Comparison of ENCODE assay signal across 40 cellular contexts in genomic region chr7:151958036-151959010, GRCh38. TPM values are rescaled to one million over a fixed set of nuclear protein-coding genes. Genes with fewer than 3 reads are reported as not detected.
"Had no signal": no experiment of that assay in that cellular context is flagged by ENCODE, and none has a peak within 500 bp of the region (broad histone marks: within the 10 kb centered on the region; RNA-seq: fewer than 3 reads in every experiment).

No MANE protein-coding gene starts in this region.

- FAIRE-seq: bronchial epithelial cell, TTC549 had no signal

- ATAC-seq: activated CD8-positive, alpha-beta T cell treated with anti-CD3 and anti-CD28 coated beads for 36 hours; activated naive CD8-positive, alpha-beta T cell treated with anti-CD3 and anti-CD28 coated beads, Interleukin-2, amount 50 U/mL, for 24 hours; activated T-cell treated with anti-CD3 and anti-CD28 coated beads, Interleukin-2, amount 50 U/mL, for 4 hours; activated T-cell treated with anti-CD3 and anti-CD28 coated beads, Interleukin-2, amount 50 U/mL, for 72 hours had no signal

- H3K4me3 Mint-ChIP-seq: activated B cell treated with CpG ODN at 0.5 μM for 24 hours; activated CD4-positive, alpha-beta memory T cell treated with anti-CD3 and anti-CD28 coated beads for 36 hours; activated CD4-positive, alpha-beta T cell treated with anti-CD3 and anti-CD28 coated beads, Interleukin-2, amount 10 ng/mL, durations not matched to agents 24 days and 14 days; activated CD8-positive, alpha-beta T cell treated with anti-CD3 and anti-CD28 coated beads for 36 hours; activated naive CD4-positive, alpha-beta T cell treated with anti-CD3 and anti-CD28 coated beads, Interleukin-2, amount 10 ng/mL, durations not matched to agents 7 days and 5 days; activated naive CD4-positive, alpha-beta T cell treated with anti-CD3 and anti-CD28 coated beads, Interleukin-2, amount 50 U/mL, for 24 hours; activated naive CD8-positive, alpha-beta T cell; activated naive CD8-positive, alpha-beta T cell treated with anti-CD3 and anti-CD28 coated beads, Interleukin-2, amount 10 ng/mL, durations not matched to agents 7 days and 5 days; activated naive CD8-positive, alpha-beta T cell treated with anti-CD3 and anti-CD28 coated beads, Interleukin-2, amount 50 U/mL, for 24 hours; activated T-cell treated with anti-CD3 and anti-CD28 coated beads, Interleukin-2, amount 50 U/mL, for 4 hours; activated T-cell treated with anti-CD3 and anti-CD28 coated beads, Interleukin-2, amount 50 U/mL, for 72 hours; brain; central memory CD8-positive, alpha-beta T cell; T-helper 1 cell treated with Interleukin-12 subunit alpha and Interleukin-12 subunit beta and Interleukin-4 antibody, amounts not matched to agents 30 μg/mL and 1 μg/mL, for 36 hours; T-helper 2 cell treated with Interferon-gamma antibody and Interleukin-4, amounts not matched to agents 5 μg/mL and 100 μg/mL, for 36 hours had no signal

- DNase-seq: activated B cell treated with CpG ODN at 0.5 μM for 24 hours; activated CD4-positive, alpha-beta memory T cell treated with anti-CD3 and anti-CD28 coated beads for 36 hours; activated CD4-positive, alpha-beta T cell treated with anti-CD3 and anti-CD28 coated beads for 4 hours; activated CD4-positive, alpha-beta T cell treated with anti-CD3 and anti-CD28 coated beads, Interleukin-2, amount 10 ng/mL, durations not matched to agents 24 days and 14 days; activated CD4-positive, alpha-beta T cell treated with anti-CD3 and anti-CD28 coated beads, Interleukin-2, amount 50 U/mL, for 1 hour; activated CD4-positive, alpha-beta T cell treated with anti-CD3 and anti-CD28 coated beads, Interleukin-2, amount 50 U/mL, for 4 hours; activated CD4-positive, CD25-positive, alpha-beta regulatory T cell treated with anti-CD3 and anti-CD28 coated beads, Interleukin-2, amount 50 U/mL, for 72 hours; activated CD8-positive, alpha-beta memory T cell treated with anti-CD3 and anti-CD28 coated beads, Interleukin-2, amount 50 U/mL, for 4 hours; activated CD8-positive, alpha-beta T cell treated with anti-CD3 and anti-CD28 coated beads for 36 hours; activated effector memory CD4-positive, alpha-beta T cell treated with Interleukin-2 at 50 U/mL for 16 hours; activated gamma-delta T cell; activated naive CD4-positive, alpha-beta T cell treated with anti-CD3 and anti-CD28 coated beads, Interleukin-2, amount 10 ng/mL, durations not matched to agents 7 days and 5 days; activated naive CD4-positive, alpha-beta T cell treated with Interleukin-2 at 50 U/mL for 16 hours; activated naive CD8-positive, alpha-beta T cell treated with anti-CD3 and anti-CD28 coated beads, Interleukin-2, amount 10 ng/mL, durations not matched to agents 7 days and 5 days; activated naive CD8-positive, alpha-beta T cell treated with anti-CD3 and anti-CD28 coated beads, Interleukin-2, amount 50 U/mL, for 24 hours; activated T-cell treated with anti-CD3 and anti-CD28 coated beads for 4 hours; activated T-cell treated with anti-CD3 and anti-CD28 coated beads, Interleukin-2, amount 50 U/mL, for 1 hour; activated T-cell treated with anti-CD3 and anti-CD28 coated beads, Interleukin-2, amount 50 U/mL, for 4 hours; activated T-cell treated with anti-CD3 and anti-CD28 coated beads, Interleukin-2, amount 50 U/mL, for 72 hours; amygdala; anterior cingulate cortex; caudate nucleus; cerebellar nuclear complex; T-helper 1 cell; T-helper 2 cell; T-helper 9 cell had no signal

- H3K9me3 Mint-ChIP-seq: activated CD4-positive, alpha-beta T cell treated with anti-CD3 and anti-CD28 coated beads, Interleukin-2, amount 10 ng/mL, durations not matched to agents 24 days and 14 days; activated naive CD4-positive, alpha-beta T cell treated with anti-CD3 and anti-CD28 coated beads, Interleukin-2, amount 50 U/mL, for 24 hours; activated T-cell treated with anti-CD3 and anti-CD28 coated beads, Interleukin-2, amount 50 U/mL, for 72 hours; activated T-helper 2 cell treated with anti-CD3 and anti-CD28 coated beads, Interferon-gamma antibody, Interleukin-2, Interleukin-4, amounts not matched to agents 10 μg/mL and 5 μg/mL and 100 μg/mL, durations not matched to agents 14 hours and 24 hours and 36 hours; central memory CD8-positive, alpha-beta T cell; T-helper 1 cell treated with Interleukin-12 subunit alpha and Interleukin-12 subunit beta and Interleukin-4 antibody, amounts not matched to agents 30 μg/mL and 1 μg/mL, for 36 hours; T-helper 2 cell treated with Interferon-gamma antibody and Interleukin-4, amounts not matched to agents 5 μg/mL and 100 μg/mL, for 36 hours had no signal

- H3K27me3 ChIP-seq: ascending aorta, cardiac muscle cell had no signal

- H3K36me3 ChIP-seq: ascending aorta, cardiac muscle cell had no signal

- H3K4me1 Mint-ChIP-seq: activated B cell treated with CpG ODN at 0.5 μM for 24 hours; activated CD4-positive, alpha-beta T cell treated with anti-CD3 and anti-CD28 coated beads, Interleukin-2, amount 10 ng/mL, durations not matched to agents 24 days and 14 days; activated naive CD4-positive, alpha-beta T cell treated with anti-CD3 and anti-CD28 coated beads, Interleukin-2, amount 10 ng/mL, durations not matched to agents 7 days and 5 days; activated naive CD4-positive, alpha-beta T cell treated with anti-CD3 and anti-CD28 coated beads, Interleukin-2, amount 50 U/mL, for 24 hours; activated naive CD8-positive, alpha-beta T cell treated with anti-CD3 and anti-CD28 coated beads, Interleukin-2, amount 10 ng/mL, durations not matched to agents 7 days and 5 days; activated naive CD8-positive, alpha-beta T cell treated with anti-CD3 and anti-CD28 coated beads, Interleukin-2, amount 50 U/mL, for 24 hours; brain; central memory CD8-positive, alpha-beta T cell had no signal

- H3K36me3 Mint-ChIP-seq: activated CD4-positive, alpha-beta memory T cell treated with anti-CD3 and anti-CD28 coated beads for 36 hours; activated naive CD4-positive, alpha-beta T cell treated with anti-CD3 and anti-CD28 coated beads, Interleukin-2, amount 10 ng/mL, durations not matched to agents 7 days and 5 days; activated naive CD4-positive, alpha-beta T cell treated with anti-CD3 and anti-CD28 coated beads, Interleukin-2, amount 50 U/mL, for 24 hours; activated naive CD8-positive, alpha-beta T cell; activated naive CD8-positive, alpha-beta T cell treated with anti-CD3 and anti-CD28 coated beads, Interleukin-2, amount 10 ng/mL, durations not matched to agents 7 days and 5 days; brain had no signal

- H3K4me3 ChIP-seq: ascending aorta, cardiac muscle cell had no signal

- H3K27ac ChIP-seq: ascending aorta, cardiac muscle cell, VCaP had no signal

- H3K27me3 Mint-ChIP-seq: activated CD4-positive, alpha-beta memory T cell treated with anti-CD3 and anti-CD28 coated beads for 36 hours; activated CD4-positive, alpha-beta T cell treated with anti-CD3 and anti-CD28 coated beads, Interleukin-2, amount 10 ng/mL, durations not matched to agents 24 days and 14 days; activated CD8-positive, alpha-beta T cell treated with anti-CD3 and anti-CD28 coated beads for 36 hours; activated naive CD4-positive, alpha-beta T cell treated with anti-CD3 and anti-CD28 coated beads, Interleukin-2, amount 50 U/mL, for 24 hours; activated naive CD8-positive, alpha-beta T cell; activated naive CD8-positive, alpha-beta T cell treated with anti-CD3 and anti-CD28 coated beads, Interleukin-2, amount 50 U/mL, for 24 hours; central memory CD8-positive, alpha-beta T cell had no signal

- H3K27ac Mint-ChIP-seq: activated B cell treated with CpG ODN at 0.5 μM for 24 hours; activated CD4-positive, alpha-beta memory T cell treated with anti-CD3 and anti-CD28 coated beads for 36 hours; activated CD4-positive, alpha-beta T cell treated with anti-CD3 and anti-CD28 coated beads, Interleukin-2, amount 10 ng/mL, durations not matched to agents 24 days and 14 days; activated CD8-positive, alpha-beta T cell treated with anti-CD3 and anti-CD28 coated beads for 36 hours; activated naive CD4-positive, alpha-beta T cell treated with anti-CD3 and anti-CD28 coated beads, Interleukin-2, amount 10 ng/mL, durations not matched to agents 7 days and 5 days; activated naive CD4-positive, alpha-beta T cell treated with anti-CD3 and anti-CD28 coated beads, Interleukin-2, amount 50 U/mL, for 24 hours; activated naive CD8-positive, alpha-beta T cell; activated naive CD8-positive, alpha-beta T cell treated with anti-CD3 and anti-CD28 coated beads, Interleukin-2, amount 10 ng/mL, durations not matched to agents 7 days and 5 days; activated naive CD8-positive, alpha-beta T cell treated with anti-CD3 and anti-CD28 coated beads, Interleukin-2, amount 50 U/mL, for 24 hours; activated T-cell treated with anti-CD3 and anti-CD28 coated beads, Interleukin-2, amount 50 U/mL, for 72 hours; activated T-helper 2 cell treated with anti-CD3 and anti-CD28 coated beads, Interferon-gamma antibody, Interleukin-2, Interleukin-4, amounts not matched to agents 10 μg/mL and 5 μg/mL and 100 μg/mL, durations not matched to agents 14 hours and 24 hours and 36 hours; brain; T-helper 1 cell treated with Interleukin-12 subunit alpha and Interleukin-12 subunit beta and Interleukin-4 antibody, amounts not matched to agents 30 μg/mL and 1 μg/mL, for 36 hours; T-helper 2 cell treated with Interferon-gamma antibody and Interleukin-4, amounts not matched to agents 5 μg/mL and 100 μg/mL, for 36 hours had no signal

- H3K9me3 ChIP-seq: ascending aorta had no signal

- H3K4me1 ChIP-seq: ascending aorta had no signal

RNA-seq across cellular contexts. Expression of gene GALNTL5, which starts 2.1 kb away (rescaled TPM):
- total RNA-seq: activated B cell treated with CpG ODN at 0.5 μM for 24 hours; activated CD4-positive, alpha-beta memory T cell treated with anti-CD3 and anti-CD28 coated beads for 36 hours; activated CD4-positive, alpha-beta T cell treated with anti-CD3 and anti-CD28 coated beads, Interleukin-2, amount 10 ng/mL, durations not matched to agents 24 days and 14 days; activated CD8-positive, alpha-beta memory T cell treated with anti-CD3 and anti-CD28 coated beads for 36 hours; activated CD8-positive, alpha-beta T cell treated with anti-CD3 and anti-CD28 coated beads for 36 hours; activated naive CD8-positive, alpha-beta T cell treated with anti-CD3 and anti-CD28 coated beads, Interleukin-2, amount 10 ng/mL, durations not matched to agents 7 days and 5 days; activated T-cell treated with anti-CD3 and anti-CD28 coated beads, Interleukin-2, amount 50 U/mL, for 4 hours; activated T-cell treated with anti-CD3 and anti-CD28 coated beads, Interleukin-2, amount 50 U/mL, for 72 hours; activated T-helper 2 cell treated with anti-CD3 and anti-CD28 coated beads, Interferon-gamma antibody, Interleukin-2, Interleukin-4, amounts not matched to agents 10 μg/mL and 5 μg/mL and 100 μg/mL, durations not matched to agents 14 hours and 24 hours and 36 hours; ascending aorta; bronchial epithelial cell; cardiac muscle cell had no signal
- polyA plus RNA-seq: adipose tissue, cardiac muscle cell had no signal
